In genomic region chr5:80569961-80570786, GRCh38 we compare ENCODE assay signal across 9 cellular contexts. TPM values are rescaled to one million over a fixed set of nuclear protein-coding genes. Genes with fewer than 3 reads are reported as not detected.
DNase-seq lines count a peak whose midpoint lies in the region; ATAC-seq and TF ChIP-seq lines count a peak whose summit lies in the region.
"Had no signal": no experiment of that assay in that cellular context is flagged by ENCODE, and none has a peak within 500 bp of the region (broad histone marks: within the 10 kb centered on the region; RNA-seq: fewer than 3 reads in every experiment).

Gene ANKRD34B, minus strand, starts transcription at chr5:80570280. Its CDS starts 10,261 bp downstream, at chr5:80560019.

- no peaks in the 10 kb centered on the region for H3K9me3 Mint-ChIP-seq in immature natural killer cell

- H3K4me3 Mint-ChIP-seq in immature natural killer cell, result peak within 1 kb of the TSS in 3 of 5 donors; percentile 36 to 54 (median 44)

- H3K4me3 ChIP-seq in MG63 (peak within 1 kb of the TSS; percentile 42), ascending aorta (peak within 1 kb of the TSS; percentile 40 to 50), ovary (no peak within 1 kb of the TSS)

- H3K27ac Mint-ChIP-seq in immature natural killer cell, result no peak within 1 kb of the TSS

- peaks cover 31% of the 10 kb centered on the region for H3K27me3 ChIP-seq in MG63
- peaks cover 10% of the 10 kb centered on the region for H3K27me3 ChIP-seq in ascending aorta
- no peaks in the 10 kb centered on the region for H3K27me3 ChIP-seq in ovary

- no peak for ATAC-seq in GM19328 (IDR thresholded peaks at IDR 0.05; ENCODE audit: unreplicated experiment)

- DNase-seq in NCI-H2081 (lab: John Stamatoyannopoulos, UW) (peak; percentile 24 to 31), NCI-H2081 treated with DMSO at 0.1 percent for 48 hours (lab: John Stamatoyannopoulos, UW) (no peak), MG63 (peak; percentile 56), ascending aorta (ENCODE audit: low spot score in 2 of 2) (no peak), immature natural killer cell (no peak), ovary (no peak)
- DNase-seq in stimulated activated CD8-positive, alpha-beta memory T cell treated with anti-CD3 and anti-CD28 coated beads, Interleukin-15, amount 100 ng/mL, for 48 hours (ENCODE audit: low read depth in 2 of 2), result peak; percentile 25 to 42
- DNase-seq: DND-41 had no signal

- H3K27me3 Mint-ChIP-seq in immature natural killer cell (ENCODE audit: low read depth in 3 of 3), result peaks cover 18 to 26% (median 20%) of the 10 kb centered on the region in 3 donors

- TF ChIP-seq CTCF in ascending aorta (IDR thresholded peaks at IDR 0.05) (no peak), ovary (IDR thresholded peaks at IDR 0.05) (no peak)

- 2 to 3% (median 3%) methylated on average over 48 to 73 of the region's 73 CpGs for WGBS in ovary, 3 donors

- H3K4me1 ChIP-seq in ascending aorta, result no peaks in the 10 kb centered on the region
- no peaks in the 10 kb centered on the region for H3K4me1 ChIP-seq in ovary (ENCODE audit: insufficient read depth)

- H3K27ac ChIP-seq in ascending aorta (no peak within 1 kb of the TSS), ovary (no peak within 1 kb of the TSS)

- H3K4me1 Mint-ChIP-seq in immature natural killer cell, result peaks cover 0 to 7% of the 10 kb centered on the region in 2 donors

- no peak for TF ChIP-seq EP300 in ovary (IDR thresholded peaks at IDR 0.05)

- H3K36me3 ChIP-seq in MG63 (no peaks in the 10 kb centered on the region), ascending aorta (no peaks in the 10 kb centered on the region), ovary (no peaks in the 10 kb centered on the region)

- H3K36me3 Mint-ChIP-seq in immature natural killer cell, result no peaks in the 10 kb centered on the region

- intact Hi-C loops in ascending aorta (cut with DNase I) (no loop called here), ovary (cut with DNase I) (no loop called here)

- no peak for TF ChIP-seq POLR2A in ovary (IDR thresholded peaks at IDR 0.05)

- H3K9me3 ChIP-seq in MG63 (no peaks in the 10 kb centered on the region), ascending aorta (no peaks in the 10 kb centered on the region), ovary (peaks cover 0 to 6% of the 10 kb centered on the region in 2 donors)

RNA-seq across cellular contexts. Expression of gene ANKRD34B, which starts in this region (rescaled TPM):
- total RNA-seq in MG63 (2014; rRNA removed; shearing (Covaris generic); ENCODE audit: low replicate concordance), result not detected in 2 replicates
- not detected for total RNA-seq in ascending aorta
- not detected for polyA plus RNA-seq in immature natural killer cell
- total RNA-seq in ovary, result under 1 TPM in 2 of 7 donors, not detected in 5; under 0.01 to 0.36 TPM
- not detected for polyA plus RNA-seq in ovary

Comparison
In these comparisons a context has a peak if more than half of its experiments do, and no peak if none do; other contexts are left out.
1. DNase-seq: peak in NCI-H2081 (2 of 2) and stimulated activated CD8-positive, alpha-beta memory T cell treated with anti-CD3 and anti-CD28 coated beads, Interleukin-15, amount 100 ng/mL, for 48 hours (2 of 2); none in NCI-H2081 treated with DMSO at 0.1 percent for 48 hours (single experiment), ascending aorta (0 of 2), immature natural killer cell (0 of 3) and ovary (0 of 5).
2. Peak in DNase-seq and H3K4me3 ChIP-seq in MG63; RNA of the gene not detected or under 1 TPM.